In genomic region chr16:14121135-14121534, GRCh38 we compare ENCODE assay signal across 11 cellular contexts.
"Had no signal": no experiment of that assay in that cellular context is flagged by ENCODE, and none has a peak within 500 bp of the region (broad histone marks: within the 10 kb centered on the region; RNA-seq: fewer than 3 reads in every experiment).

No MANE protein-coding gene starts in this region.

- H3K9me3 ChIP-seq: colonic mucosa, gastroesophageal sphincter, upper lobe of left lung had no signal

- H3K9me3 Mint-ChIP-seq: activated naive CD4-positive, alpha-beta T cell treated with anti-CD3 and anti-CD28 coated beads, Interleukin-2, amount 50 U/mL, for 24 hours; stimulated activated naive CD8-positive, alpha-beta T cell treated with anti-CD3 and anti-CD28 coated beads, Interleukin-15, Interleukin-2, amounts not matched to agents 100 ng/mL and 50 ng/mL, for 24 hours had no signal

- H3K36me3 ChIP-seq: colonic mucosa, gastroesophageal sphincter, upper lobe of left lung had no signal

- DNase-seq: activated effector memory CD4-positive, alpha-beta T cell treated with Interleukin-2 at 50 U/mL for 16 hours; activated T-cell treated with anti-CD3 and anti-CD28 coated beads, Interleukin-2, amount 50 U/mL, for 24 hours; caudate nucleus; colonic mucosa; kidney; stimulated activated CD4-positive, alpha-beta T cell treated with anti-CD3 and anti-CD28 coated beads, Interleukin-2, amount 100 ng/mL, for 24 hours; upper lobe of left lung had no signal

- H3K4me3 Mint-ChIP-seq: activated naive CD4-positive, alpha-beta T cell treated with anti-CD3 and anti-CD28 coated beads, Interleukin-2, amount 50 U/mL, for 24 hours; activated T-cell treated with anti-CD3 and anti-CD28 coated beads, Interleukin-2, amount 50 U/mL, for 24 hours; neural crest cell; stimulated activated naive CD8-positive, alpha-beta T cell treated with anti-CD3 and anti-CD28 coated beads, Interleukin-15, Interleukin-2, amounts not matched to agents 100 ng/mL and 50 ng/mL, for 24 hours had no signal

- H3K27ac ChIP-seq: colonic mucosa, gastroesophageal sphincter had no signal

- H3K4me3 ChIP-seq: colonic mucosa, gastroesophageal sphincter, upper lobe of left lung had no signal

- H3K27ac Mint-ChIP-seq: activated T-cell treated with anti-CD3 and anti-CD28 coated beads, Interleukin-2, amount 50 U/mL, for 24 hours; stimulated activated naive CD8-positive, alpha-beta T cell treated with anti-CD3 and anti-CD28 coated beads, Interleukin-15, Interleukin-2, amounts not matched to agents 100 ng/mL and 50 ng/mL, for 24 hours had no signal

- H3K27me3 Mint-ChIP-seq: activated naive CD4-positive, alpha-beta T cell treated with anti-CD3 and anti-CD28 coated beads, Interleukin-2, amount 50 U/mL, for 24 hours; activated T-cell treated with anti-CD3 and anti-CD28 coated beads, Interleukin-2, amount 50 U/mL, for 24 hours; stimulated activated naive CD8-positive, alpha-beta T cell treated with anti-CD3 and anti-CD28 coated beads, Interleukin-15, Interleukin-2, amounts not matched to agents 100 ng/mL and 50 ng/mL, for 24 hours had no signal

- H3K4me1 ChIP-seq: colonic mucosa had no signal

- H3K27me3 ChIP-seq: colonic mucosa, gastroesophageal sphincter, upper lobe of left lung had no signal
